Comparison of ENCODE assay signal across 1 cellular context in genomic region chr7:76397409-76398183, GRCh38.
TF ChIP-seq lines count a peak whose summit lies in the region.

No MANE protein-coding gene starts in this region.

TF ChIP-seq in K562, 482 proteins besides CTCF, POLR2A, EP300 and RAD21 (continued from another document and continues in another):
- TF ChIP-seq, protein P1, sequence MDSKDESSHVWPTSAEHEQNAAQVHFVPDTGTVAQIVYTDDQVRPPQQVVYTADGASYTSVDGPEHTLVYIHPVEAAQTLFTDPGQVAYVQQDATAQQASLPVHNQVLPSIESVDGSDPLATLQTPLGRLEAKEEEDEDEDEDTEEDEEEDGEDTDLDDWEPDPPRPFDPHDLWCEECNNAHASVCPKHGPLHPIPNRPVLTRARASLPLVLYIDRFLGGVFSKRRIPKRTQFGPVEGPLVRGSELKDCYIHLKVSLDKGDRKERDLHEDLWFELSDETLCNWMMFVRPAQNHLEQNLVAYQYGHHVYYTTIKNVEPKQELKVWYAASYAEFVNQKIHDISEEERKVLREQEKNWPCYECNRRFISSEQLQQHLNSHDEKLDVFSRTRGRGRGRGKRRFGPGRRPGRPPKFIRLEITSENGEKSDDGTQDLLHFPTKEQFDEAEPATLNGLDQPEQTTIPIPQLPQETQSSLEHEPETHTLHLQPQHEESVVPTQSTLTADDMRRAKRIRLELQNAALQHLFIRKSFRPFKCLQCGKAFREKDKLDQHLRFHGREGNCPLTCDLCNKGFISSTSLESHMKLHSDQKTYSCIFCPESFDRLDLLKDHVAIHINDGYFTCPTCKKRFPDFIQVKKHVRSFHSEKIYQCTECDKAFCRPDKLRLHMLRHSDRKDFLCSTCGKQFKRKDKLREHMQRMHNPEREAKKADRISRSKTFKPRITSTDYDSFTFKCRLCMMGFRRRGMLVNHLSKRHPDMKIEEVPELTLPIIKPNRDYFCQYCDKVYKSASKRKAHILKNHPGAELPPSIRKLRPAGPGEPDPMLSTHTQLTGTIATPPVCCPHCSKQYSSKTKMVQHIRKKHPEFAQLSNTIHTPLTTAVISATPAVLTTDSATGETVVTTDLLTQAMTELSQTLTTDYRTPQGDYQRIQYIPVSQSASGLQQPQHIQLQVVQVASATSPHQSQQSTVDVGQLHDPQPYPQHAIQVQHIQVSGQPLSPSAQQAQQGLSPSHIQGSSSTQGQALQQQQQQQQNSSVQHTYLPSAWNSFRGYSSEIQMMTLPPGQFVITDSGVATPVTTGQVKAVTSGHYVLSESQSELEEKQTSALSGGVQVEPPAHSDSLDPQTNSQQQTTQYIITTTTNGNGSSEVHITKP (IDR thresholded peaks at IDR 0.05; ENCODE audit: partially characterized antibody): no peak
- TF ChIP-seq NCOR1 (IDR thresholded peaks at IDR 0.05): no peak; the same call in 1 of the 2 replicates
- no peak for TF ChIP-seq GATAD2B (IDR thresholded peaks at IDR 0.05; ENCODE audit: borderline replicate concordance)
- TF ChIP-seq ZBTB17 (CRISPR knock-in tag; IDR thresholded peaks at IDR 0.05): peak; percentile 81
- TF ChIP-seq, protein P2, sequence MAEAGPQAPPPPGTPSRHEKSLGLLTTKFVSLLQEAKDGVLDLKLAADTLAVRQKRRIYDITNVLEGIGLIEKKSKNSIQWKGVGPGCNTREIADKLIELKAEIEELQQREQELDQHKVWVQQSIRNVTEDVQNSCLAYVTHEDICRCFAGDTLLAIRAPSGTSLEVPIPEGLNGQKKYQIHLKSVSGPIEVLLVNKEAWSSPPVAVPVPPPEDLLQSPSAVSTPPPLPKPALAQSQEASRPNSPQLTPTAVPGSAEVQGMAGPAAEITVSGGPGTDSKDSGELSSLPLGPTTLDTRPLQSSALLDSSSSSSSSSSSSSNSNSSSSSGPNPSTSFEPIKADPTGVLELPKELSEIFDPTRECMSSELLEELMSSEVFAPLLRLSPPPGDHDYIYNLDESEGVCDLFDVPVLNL (CRISPR knock-in tag; IDR thresholded peaks at IDR 0.05; ENCODE audit: low read depth): no peak; the same call in 1 of the 2 replicates
- TF ChIP-seq, protein P3, sequence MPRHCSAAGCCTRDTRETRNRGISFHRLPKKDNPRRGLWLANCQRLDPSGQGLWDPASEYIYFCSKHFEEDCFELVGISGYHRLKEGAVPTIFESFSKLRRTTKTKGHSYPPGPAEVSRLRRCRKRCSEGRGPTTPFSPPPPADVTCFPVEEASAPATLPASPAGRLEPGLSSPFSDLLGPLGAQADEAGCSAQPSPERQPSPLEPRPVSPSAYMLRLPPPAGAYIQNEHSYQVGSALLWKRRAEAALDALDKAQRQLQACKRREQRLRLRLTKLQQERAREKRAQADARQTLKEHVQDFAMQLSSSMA (CRISPR knock-in tag; IDR thresholded peaks at IDR 0.05): no peak
- TF ChIP-seq, protein P4, sequence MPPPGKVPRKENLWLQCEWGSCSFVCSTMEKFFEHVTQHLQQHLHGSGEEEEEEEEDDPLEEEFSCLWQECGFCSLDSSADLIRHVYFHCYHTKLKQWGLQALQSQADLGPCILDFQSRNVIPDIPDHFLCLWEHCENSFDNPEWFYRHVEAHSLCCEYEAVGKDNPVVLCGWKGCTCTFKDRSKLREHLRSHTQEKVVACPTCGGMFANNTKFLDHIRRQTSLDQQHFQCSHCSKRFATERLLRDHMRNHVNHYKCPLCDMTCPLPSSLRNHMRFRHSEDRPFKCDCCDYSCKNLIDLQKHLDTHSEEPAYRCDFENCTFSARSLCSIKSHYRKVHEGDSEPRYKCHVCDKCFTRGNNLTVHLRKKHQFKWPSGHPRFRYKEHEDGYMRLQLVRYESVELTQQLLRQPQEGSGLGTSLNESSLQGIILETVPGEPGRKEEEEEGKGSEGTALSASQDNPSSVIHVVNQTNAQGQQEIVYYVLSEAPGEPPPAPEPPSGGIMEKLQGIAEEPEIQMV (tag; conservative IDR thresholded peaks at IDR 0.05; ENCODE audit: low read depth): no peak
- no peak for TF ChIP-seq SRSF7 (optimal IDR thresholded peaks at IDR 0.05; ENCODE audit: low read depth, low read length)
- TF ChIP-seq BRD4 (IDR thresholded peaks at IDR 0.05): no peak
- TF ChIP-seq, protein P5, sequence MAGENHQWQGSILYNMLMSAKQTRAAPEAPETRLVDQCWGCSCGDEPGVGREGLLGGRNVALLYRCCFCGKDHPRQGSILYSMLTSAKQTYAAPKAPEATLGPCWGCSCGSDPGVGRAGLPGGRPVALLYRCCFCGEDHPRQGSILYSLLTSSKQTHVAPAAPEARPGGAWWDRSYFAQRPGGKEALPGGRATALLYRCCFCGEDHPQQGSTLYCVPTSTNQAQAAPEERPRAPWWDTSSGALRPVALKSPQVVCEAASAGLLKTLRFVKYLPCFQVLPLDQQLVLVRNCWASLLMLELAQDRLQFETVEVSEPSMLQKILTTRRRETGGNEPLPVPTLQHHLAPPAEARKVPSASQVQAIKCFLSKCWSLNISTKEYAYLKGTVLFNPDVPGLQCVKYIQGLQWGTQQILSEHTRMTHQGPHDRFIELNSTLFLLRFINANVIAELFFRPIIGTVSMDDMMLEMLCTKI (IDR thresholded peaks at IDR 0.05; ENCODE audit: partially characterized antibody): no peak
- peak; percentile 52 to 90; a peak in 3 of 4 replicates for TF ChIP-seq TEAD1 (CRISPR knock-in tag; IDR thresholded peaks at IDR 0.05)
- no peak for TF ChIP-seq CBX2 (IDR thresholded peaks at IDR 0.05; ENCODE audit: insufficient read depth, low read length, poor library complexity, severe bottlenecking)
- no peak for TF ChIP-seq ZC3H4 (CRISPR knock-in tag; IDR thresholded peaks at IDR 0.05; ENCODE audit: borderline replicate concordance)
- no peak for TF ChIP-seq GATA2 (CRISPR knock-in tag; IDR thresholded peaks at IDR 0.05)
- 0 out of 2 replicates have a peak, but pooled peaks have one; percentile 47 for TF ChIP-seq GABPB2 (CRISPR knock-in tag; conservative IDR thresholded peaks at IDR 0.05)
- no peak; the same call in 1 of the 2 replicates for TF ChIP-seq SIN3B (IDR thresholded peaks at IDR 0.05; ENCODE audit: low read depth)
- TF ChIP-seq SMAD1 (IDR thresholded peaks at IDR 0.05; ENCODE audit: low read depth, low read length, partially characterized antibody): peak; percentile 96
- TF ChIP-seq SP2 (IDR thresholded peaks at IDR 0.05; ENCODE audit: extremely low read depth, low read depth, low read length, poor library complexity, severe bottlenecking): no peak
- peak; percentile 12; the same call in 1 of the 2 replicates for TF ChIP-seq SMAD3 (CRISPR knock-in tag; conservative IDR thresholded peaks at IDR 0.05)
- TF ChIP-seq HDAC2 (IDR thresholded peaks at IDR 0.05): peak; percentile 87
- TF ChIP-seq, protein P6, sequence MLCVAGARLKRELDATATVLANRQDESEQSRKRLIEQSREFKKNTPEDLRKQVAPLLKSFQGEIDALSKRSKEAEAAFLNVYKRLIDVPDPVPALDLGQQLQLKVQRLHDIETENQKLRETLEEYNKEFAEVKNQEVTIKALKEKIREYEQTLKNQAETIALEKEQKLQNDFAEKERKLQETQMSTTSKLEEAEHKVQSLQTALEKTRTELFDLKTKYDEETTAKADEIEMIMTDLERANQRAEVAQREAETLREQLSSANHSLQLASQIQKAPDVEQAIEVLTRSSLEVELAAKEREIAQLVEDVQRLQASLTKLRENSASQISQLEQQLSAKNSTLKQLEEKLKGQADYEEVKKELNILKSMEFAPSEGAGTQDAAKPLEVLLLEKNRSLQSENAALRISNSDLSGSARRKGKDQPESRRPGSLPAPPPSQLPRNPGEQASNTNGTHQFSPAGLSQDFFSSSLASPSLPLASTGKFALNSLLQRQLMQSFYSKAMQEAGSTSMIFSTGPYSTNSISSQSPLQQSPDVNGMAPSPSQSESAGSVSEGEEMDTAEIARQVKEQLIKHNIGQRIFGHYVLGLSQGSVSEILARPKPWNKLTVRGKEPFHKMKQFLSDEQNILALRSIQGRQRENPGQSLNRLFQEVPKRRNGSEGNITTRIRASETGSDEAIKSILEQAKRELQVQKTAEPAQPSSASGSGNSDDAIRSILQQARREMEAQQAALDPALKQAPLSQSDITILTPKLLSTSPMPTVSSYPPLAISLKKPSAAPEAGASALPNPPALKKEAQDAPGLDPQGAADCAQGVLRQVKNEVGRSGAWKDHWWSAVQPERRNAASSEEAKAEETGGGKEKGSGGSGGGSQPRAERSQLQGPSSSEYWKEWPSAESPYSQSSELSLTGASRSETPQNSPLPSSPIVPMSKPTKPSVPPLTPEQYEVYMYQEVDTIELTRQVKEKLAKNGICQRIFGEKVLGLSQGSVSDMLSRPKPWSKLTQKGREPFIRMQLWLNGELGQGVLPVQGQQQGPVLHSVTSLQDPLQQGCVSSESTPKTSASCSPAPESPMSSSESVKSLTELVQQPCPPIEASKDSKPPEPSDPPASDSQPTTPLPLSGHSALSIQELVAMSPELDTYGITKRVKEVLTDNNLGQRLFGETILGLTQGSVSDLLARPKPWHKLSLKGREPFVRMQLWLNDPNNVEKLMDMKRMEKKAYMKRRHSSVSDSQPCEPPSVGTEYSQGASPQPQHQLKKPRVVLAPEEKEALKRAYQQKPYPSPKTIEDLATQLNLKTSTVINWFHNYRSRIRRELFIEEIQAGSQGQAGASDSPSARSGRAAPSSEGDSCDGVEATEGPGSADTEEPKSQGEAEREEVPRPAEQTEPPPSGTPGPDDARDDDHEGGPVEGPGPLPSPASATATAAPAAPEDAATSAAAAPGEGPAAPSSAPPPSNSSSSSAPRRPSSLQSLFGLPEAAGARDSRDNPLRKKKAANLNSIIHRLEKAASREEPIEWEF (CRISPR knock-in tag; IDR thresholded peaks at IDR 0.05): no peak
- TF ChIP-seq GABPA (tag; conservative IDR thresholded peaks at IDR 0.05; ENCODE audit: low read depth): no peak
- TF ChIP-seq ZNF431 (CRISPR knock-in tag; IDR thresholded peaks at IDR 0.05): no peak
- no peak for TF ChIP-seq EWSR1 (IDR thresholded peaks at IDR 0.05; ENCODE audit: borderline replicate concordance, low read depth, partially characterized antibody)
- TF ChIP-seq ZNF408 (CRISPR knock-in tag; IDR thresholded peaks at IDR 0.05; ENCODE audit: low read depth): no peak
- TF ChIP-seq KDM5B (IDR thresholded peaks at IDR 0.05; ENCODE audit: insufficient replicate concordance, low read depth, low read length): peak; percentile 62
- no peak for TF ChIP-seq ZNF174 (CRISPR knock-in tag; IDR thresholded peaks at IDR 0.05)
- no peak for TF ChIP-seq ZNF785 (CRISPR knock-in tag; IDR thresholded peaks at IDR 0.05)
- TF ChIP-seq SAFB2 (IDR thresholded peaks at IDR 0.05; ENCODE audit: borderline replicate concordance, low read depth, low read length, severe bottlenecking): no peak
- TF ChIP-seq, protein P7, sequence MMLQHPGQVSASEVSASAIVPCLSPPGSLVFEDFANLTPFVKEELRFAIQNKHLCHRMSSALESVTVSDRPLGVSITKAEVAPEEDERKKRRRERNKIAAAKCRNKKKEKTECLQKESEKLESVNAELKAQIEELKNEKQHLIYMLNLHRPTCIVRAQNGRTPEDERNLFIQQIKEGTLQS (IDR thresholded peaks at IDR 0.05): no peak
- TF ChIP-seq, protein P7 (CRISPR knock-in tag; conservative IDR thresholded peaks at IDR 0.05): peak; percentile 30; the same call in 1 of the 2 replicates
- peak in 1 of 2 experiments; percentile 92; a peak in 1 of 3 replicates for TF ChIP-seq CBX3 (IDR thresholded peaks at IDR 0.05; ENCODE audit: borderline replicate concordance in 1 of 2, low read length in 2 of 2)
- TF ChIP-seq, protein P8, sequence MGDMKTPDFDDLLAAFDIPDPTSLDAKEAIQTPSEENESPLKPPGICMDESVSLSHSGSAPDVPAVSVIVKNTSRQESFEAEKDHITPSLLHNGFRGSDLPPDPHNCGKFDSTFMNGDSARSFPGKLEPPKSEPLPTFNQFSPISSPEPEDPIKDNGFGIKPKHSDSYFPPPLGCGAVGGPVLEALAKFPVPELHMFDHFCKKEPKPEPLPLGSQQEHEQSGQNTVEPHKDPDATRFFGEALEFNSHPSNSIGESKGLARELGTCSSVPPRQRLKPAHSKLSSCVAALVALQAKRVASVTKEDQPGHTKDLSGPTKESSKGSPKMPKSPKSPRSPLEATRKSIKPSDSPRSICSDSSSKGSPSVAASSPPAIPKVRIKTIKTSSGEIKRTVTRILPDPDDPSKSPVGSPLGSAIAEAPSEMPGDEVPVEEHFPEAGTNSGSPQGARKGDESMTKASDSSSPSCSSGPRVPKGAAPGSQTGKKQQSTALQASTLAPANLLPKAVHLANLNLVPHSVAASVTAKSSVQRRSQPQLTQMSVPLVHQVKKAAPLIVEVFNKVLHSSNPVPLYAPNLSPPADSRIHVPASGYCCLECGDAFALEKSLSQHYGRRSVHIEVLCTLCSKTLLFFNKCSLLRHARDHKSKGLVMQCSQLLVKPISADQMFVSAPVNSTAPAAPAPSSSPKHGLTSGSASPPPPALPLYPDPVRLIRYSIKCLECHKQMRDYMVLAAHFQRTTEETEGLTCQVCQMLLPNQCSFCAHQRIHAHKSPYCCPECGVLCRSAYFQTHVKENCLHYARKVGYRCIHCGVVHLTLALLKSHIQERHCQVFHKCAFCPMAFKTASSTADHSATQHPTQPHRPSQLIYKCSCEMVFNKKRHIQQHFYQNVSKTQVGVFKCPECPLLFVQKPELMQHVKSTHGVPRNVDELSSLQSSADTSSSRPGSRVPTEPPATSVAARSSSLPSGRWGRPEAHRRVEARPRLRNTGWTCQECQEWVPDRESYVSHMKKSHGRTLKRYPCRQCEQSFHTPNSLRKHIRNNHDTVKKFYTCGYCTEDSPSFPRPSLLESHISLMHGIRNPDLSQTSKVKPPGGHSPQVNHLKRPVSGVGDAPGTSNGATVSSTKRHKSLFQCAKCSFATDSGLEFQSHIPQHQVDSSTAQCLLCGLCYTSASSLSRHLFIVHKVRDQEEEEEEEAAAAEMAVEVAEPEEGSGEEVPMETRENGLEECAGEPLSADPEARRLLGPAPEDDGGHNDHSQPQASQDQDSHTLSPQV (IDR thresholded peaks at IDR 0.05): peak; percentile 94
- TF ChIP-seq, protein P9, sequence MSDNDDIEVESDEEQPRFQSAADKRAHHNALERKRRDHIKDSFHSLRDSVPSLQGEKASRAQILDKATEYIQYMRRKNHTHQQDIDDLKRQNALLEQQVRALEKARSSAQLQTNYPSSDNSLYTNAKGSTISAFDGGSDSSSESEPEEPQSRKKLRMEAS (CRISPR knock-in tag; IDR thresholded peaks at IDR 0.05): peak; percentile 98
- 0 out of 4 replicates have a peak, but pooled peaks of 1 of the 2 experiments have one; percentile 60 for TF ChIP-seq SRF (CRISPR knock-in tag; IDR thresholded peaks at IDR 0.05)
- TF ChIP-seq TAF7 (tag; IDR thresholded peaks at IDR 0.05): peak; percentile 45; the same call in 1 of the 2 replicates
- peak; percentile 90 for TF ChIP-seq PCBP1 (IDR thresholded peaks at IDR 0.05; ENCODE audit: low read depth, low read length, poor library complexity, severe bottlenecking)
- no peak for TF ChIP-seq WHSC1 (IDR thresholded peaks at IDR 0.05; ENCODE audit: low read length)
- 0 out of 2 replicates have a peak, but pooled peaks have one; percentile 32 for TF ChIP-seq SMARCA4 (IDR thresholded peaks at IDR 0.05)
- TF ChIP-seq ZNF347 (CRISPR knock-in tag; IDR thresholded peaks at IDR 0.05; ENCODE audit: low read depth): no peak
- TF ChIP-seq TFE3 (CRISPR knock-in tag; IDR thresholded peaks at IDR 0.05): no peak
